28 cellular contexts compared by ENCODE assay signal in genomic region chr5:8714197-8714596, GRCh38.
"Had no signal": no experiment of that assay in that cellular context is flagged by ENCODE, and none has a peak within 500 bp of the region (broad histone marks: within the 10 kb centered on the region; RNA-seq: fewer than 3 reads in every experiment).

No MANE protein-coding gene starts in this region.

- H3K4me1 Mint-ChIP-seq: endodermal cell, mesothelial cell of epicardium, naive B cell had no signal

- H3K27ac ChIP-seq: colonic mucosa, epithelial cell of prostate, esophagus squamous epithelium, gastrocnemius medialis, heart right ventricle, left lung, lower lobe of right lung had no signal

- H3K36me3 Mint-ChIP-seq: mesothelial cell of epicardium, naive B cell had no signal

- FAIRE-seq: endometrium, islet of Langerhans, keratinocyte had no signal

- DNase-seq: colonic mucosa; cortex of kidney; effector CD8-positive, alpha-beta T cell; effector memory CD8-positive, alpha-beta T cell; endodermal cell; erythroblast; esophagus squamous epithelium; foreskin fibroblast; foreskin melanocyte; gastrocnemius medialis; glutamatergic neuron; head of caudate nucleus; heart right ventricle; hippocampal formation; left cardiac atrium; left lung; left ventricle myocardium superior; lower lobe of right lung; mesenchymal stem cell; mucosa of descending colon; naive B cell had no signal

- H3K27me3 ChIP-seq: colonic mucosa, esophagus squamous epithelium, gastrocnemius medialis, heart right ventricle, left lung had no signal

- H3K36me3 ChIP-seq: colonic mucosa, esophagus squamous epithelium, gastrocnemius medialis, heart right ventricle, left lung, lower lobe of right lung had no signal

- H3K27me3 Mint-ChIP-seq: dendritic cell treated with granulocyte-macrophage colony-stimulating factor and Interleukin-4, amounts not matched to agents 40 ng/mL and 50 ng/mL, for 4 days; effector memory CD8-positive, alpha-beta T cell had no signal

- H3K9me3 Mint-ChIP-seq: dendritic cell treated with granulocyte-macrophage colony-stimulating factor and Interleukin-4, amounts not matched to agents 40 ng/mL and 50 ng/mL, for 4 days; effector memory CD8-positive, alpha-beta T cell; mesothelial cell of epicardium had no signal

- H3K9me3 ChIP-seq: colonic mucosa, esophagus squamous epithelium, gastrocnemius medialis, left lung, lower lobe of right lung, mucosa of descending colon had no signal

- ATAC-seq: effector memory CD8-positive, alpha-beta T cell; esophagus mucosa; gastrocnemius medialis; heart right ventricle; left cardiac atrium; left lung; left ventricle myocardium superior; lower lobe of right lung; mucosa of descending colon had no signal

- H3K4me1 ChIP-seq: colonic mucosa, esophagus squamous epithelium, gastrocnemius medialis, heart right ventricle, left lung, lower lobe of right lung had no signal

- H3K27ac Mint-ChIP-seq: dendritic cell treated with granulocyte-macrophage colony-stimulating factor and Interleukin-4, amounts not matched to agents 40 ng/mL and 50 ng/mL, for 4 days; effector memory CD8-positive, alpha-beta T cell; endodermal cell; mesothelial cell of epicardium; naive B cell had no signal

- H3K4me3 Mint-ChIP-seq: dendritic cell treated with granulocyte-macrophage colony-stimulating factor and Interleukin-4, amounts not matched to agents 40 ng/mL and 50 ng/mL, for 4 days; effector memory CD8-positive, alpha-beta T cell; endodermal cell; mesothelial cell of epicardium; naive B cell had no signal

- H3K4me3 ChIP-seq: colonic mucosa, esophagus squamous epithelium, gastrocnemius medialis, heart right ventricle, left lung, lower lobe of right lung, mucosa of descending colon had no signal
